Comparison of ENCODE assay signal across 10 cellular contexts in the genomic region with DNA sequence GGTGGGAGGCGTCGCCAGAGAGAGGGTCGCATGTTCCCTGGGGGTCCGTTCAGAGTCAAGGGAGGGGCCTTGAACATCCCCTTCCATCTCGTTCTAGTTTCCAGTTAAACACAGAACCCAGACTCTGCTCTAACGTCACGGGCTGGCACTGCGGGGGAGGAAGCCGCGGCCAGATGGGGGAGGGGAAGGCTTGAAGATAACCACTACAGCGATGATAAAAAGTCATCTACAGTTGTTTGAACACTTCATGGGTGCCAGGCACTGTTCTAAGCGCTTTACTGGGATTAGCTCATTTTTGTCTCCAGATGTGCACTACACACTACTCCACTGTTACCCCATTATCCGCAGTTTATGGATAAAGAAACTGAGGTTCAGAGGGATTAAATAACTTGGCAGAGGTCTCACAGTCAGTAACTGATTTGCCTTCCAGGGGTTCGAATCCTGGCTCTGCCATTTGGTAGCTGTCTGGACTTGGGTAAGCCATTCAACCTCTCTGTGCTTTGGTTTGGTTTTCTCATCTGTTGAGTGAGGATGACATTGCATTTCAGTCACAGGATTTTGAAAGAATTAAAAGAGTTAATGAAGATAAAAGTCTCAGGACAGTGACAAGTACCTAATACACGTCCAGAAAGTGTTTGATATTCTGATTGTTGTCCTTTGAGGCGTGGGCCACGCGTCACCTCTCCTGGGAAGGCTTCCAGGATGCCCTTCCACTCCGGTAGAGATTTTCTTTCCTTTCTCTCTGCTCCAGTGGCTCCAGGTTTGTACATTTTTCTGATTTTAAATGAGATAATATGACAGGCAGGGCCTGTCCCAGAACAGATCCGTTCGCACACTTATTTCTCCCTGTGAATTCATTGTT. TPM values are rescaled to one million over a fixed set of nuclear protein-coding genes. Genes with fewer than 3 reads are reported as not detected.
DNase-seq lines count a peak whose midpoint lies in the region; ATAC-seq, FAIRE-seq and TF ChIP-seq lines count a peak whose summit lies in the region.
"Had no signal": no experiment of that assay in that cellular context is flagged by ENCODE, and none has a peak within 500 bp of the region (broad histone marks: within the 10 kb centered on the region; RNA-seq: fewer than 3 reads in every experiment).

No MANE protein-coding gene starts in this region.

- TF ChIP-seq CTCF in dorsolateral prefrontal cortex (IDR thresholded peaks at IDR 0.05 in 54 of 56, conservative IDR thresholded peaks at IDR 0.05 in 2 of 56; ENCODE audit: low read depth in 1 of 56, partially characterized antibody in 56 of 56): no peak

- peak overlapping the region; percentile 47 to 84 (median 69) for H3K4me3 ChIP-seq in dorsolateral prefrontal cortex

- peaks cover 0 to 14% (median 0%) of the 10 kb centered on the region in 45 donors for H3K27me3 ChIP-seq in dorsolateral prefrontal cortex

- peak; percentile 40 for DNase-seq in NCI-H146 (lab: John Stamatoyannopoulos, UW)
- DNase-seq in NCI-H146 treated with DMSO at 0.1 percent for 48 hours (lab: John Stamatoyannopoulos, UW; ENCODE audit: unreplicated experiment): no peak
- peak in 9 of 10 donors; percentile 69 to 91 (median 81) for DNase-seq in dorsolateral prefrontal cortex
- peak; percentile 73 for DNase-seq in pons (ENCODE audit: low spot score)
- no peak for DNase-seq in NCI-H2081 (lab: John Stamatoyannopoulos, UW)
- no peak for DNase-seq in urothelium cell line (ENCODE audit: low spot score)

- no peak for FAIRE-seq in urothelium cell line (lab: Jason Lieb, UNC)

- intact Hi-C loops in dorsolateral prefrontal cortex (cut with DNase I): loop anchor here in 1 of 2 donors (1.0 kb wide), 1 partner anchor 17 kb away; no protein-coding TSS in a partner anchor

- peak overlapping the region; percentile 42 to 98 (median 93) for H3K27ac ChIP-seq in dorsolateral prefrontal cortex

- peak; percentile 58 to 65 for ATAC-seq in activated CD4-positive, CD25-positive, alpha-beta regulatory T cell treated with anti-CD3 and anti-CD28 coated beads, Interleukin-2, amount 50 U/mL, for 24 hours
- ATAC-seq in HG02885 (IDR thresholded peaks at IDR 0.05; ENCODE audit: poor library complexity, unreplicated experiment): no peak

RNA-seq across cellular contexts. Expression of a gene that starts 0.8 kb away (rescaled TPM):
- 10 to 100 TPM; 17.0 to 95.6 (median 38.8) TPM for total RNA-seq in dorsolateral prefrontal cortex
- total RNA-seq: pulmonary artery endothelial cell; T-helper 1 cell treated with Interleukin-12 subunit alpha and Interleukin-12 subunit beta and Interleukin-4 antibody, amounts not matched to agents 30 ng/mL and 1 ng/mL, for 36 hours had no signal

RNA-seq across cellular contexts. Expression of a gene that starts 13.2 kb away (rescaled TPM):
- 1 to 10 TPM in 28 of 120 experiments, under 1 TPM in 66, not detected in 26; 0.31 to 3.5 (median 0.80) TPM for total RNA-seq in dorsolateral prefrontal cortex
- total RNA-seq: pulmonary artery endothelial cell had no signal

RNA-seq across cellular contexts. Expression of a gene that starts 48.9 kb away (rescaled TPM):
- total RNA-seq in dorsolateral prefrontal cortex: 10 to 100 TPM; 20.8 to 54.8 (median 35.0) TPM

RNA-seq across cellular contexts. Expression of a gene that starts 49.2 kb away (rescaled TPM):
- 10 to 100 TPM; 12.4 to 35.1 (median 24.5) TPM for total RNA-seq in dorsolateral prefrontal cortex

Comparison
In these comparisons a context has a peak if more than half of its experiments do, and no peak if none do; other contexts are left out.
1. DNase-seq: peak in NCI-H146 (single experiment), dorsolateral prefrontal cortex (9 of 10) and pons (single experiment); none in NCI-H146 treated with DMSO at 0.1 percent for 48 hours (single experiment), NCI-H2081 (0 of 2) and urothelium cell line (single experiment).